In the genomic region with DNA sequence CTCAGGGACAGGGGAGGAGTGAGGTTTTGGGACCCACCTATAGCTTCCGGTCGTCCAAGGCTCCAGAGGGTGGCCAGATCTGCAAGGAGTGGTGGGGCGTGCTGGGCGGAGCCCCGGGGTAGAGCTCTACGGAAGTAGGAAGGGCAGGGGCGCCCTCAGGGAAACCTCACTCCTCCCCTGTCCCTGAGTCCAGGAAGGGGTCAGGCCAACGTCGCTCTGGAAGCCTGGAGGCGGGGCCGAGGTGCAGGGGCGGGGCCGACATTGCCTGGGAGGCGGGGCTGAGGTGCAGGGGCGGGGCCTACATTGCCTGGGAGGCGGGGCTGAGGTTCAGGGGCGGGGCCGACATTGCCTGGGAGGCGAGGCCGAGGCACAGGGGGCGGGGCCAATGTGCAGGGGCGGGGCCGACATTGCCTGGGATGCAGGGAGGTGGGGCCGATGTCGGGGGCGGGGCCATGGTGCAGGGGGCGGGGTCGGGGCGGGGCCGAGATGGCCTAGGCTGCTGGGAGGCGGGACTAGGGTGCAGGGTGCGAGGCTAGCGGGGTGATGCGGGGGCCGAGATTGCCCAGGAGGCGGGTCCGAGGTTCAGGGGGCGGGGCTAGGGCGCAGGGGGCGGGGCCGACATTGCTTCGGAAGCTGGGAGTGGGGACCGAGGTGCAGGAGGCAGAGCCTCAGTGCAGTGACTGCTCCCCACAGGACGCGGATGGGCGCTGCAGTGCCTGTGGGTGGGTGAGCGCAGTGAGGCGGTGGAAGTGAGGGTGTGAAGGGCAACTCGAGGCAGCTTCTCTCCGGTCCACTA, we compare ENCODE assay signal across 1 cellular context.
TF ChIP-seq lines count a peak whose summit lies in the region.

No MANE protein-coding gene starts in this region.

TF ChIP-seq in endothelial cell of umbilical vein, 7 proteins besides CTCF, POLR2A, EP300 and RAD21:
- TF ChIP-seq GATA2 (IDR thresholded peaks at IDR 0.05; ENCODE audit: insufficient read depth, insufficient read length, low read depth, low read length) (no peak), JUN (IDR thresholded peaks at IDR 0.05; ENCODE audit: borderline replicate concordance, insufficient read depth, insufficient read length, low read depth) (no peak), EZH2 (IDR thresholded peaks at IDR 0.05; ENCODE audit: borderline replicate concordance, low read depth, low read length, severe bottlenecking) (no peak), MYC (IDR thresholded peaks at IDR 0.05; ENCODE audit: low read depth, low read length) (no peak), POLR2AphosphoS5 (IDR thresholded peaks at IDR 0.05; ENCODE audit: insufficient read depth, low read depth, low read length) (no peak), FOS (IDR thresholded peaks at IDR 0.05; ENCODE audit: borderline replicate concordance, insufficient read depth, low read length) (no peak)
- TF ChIP-seq, protein P1, sequence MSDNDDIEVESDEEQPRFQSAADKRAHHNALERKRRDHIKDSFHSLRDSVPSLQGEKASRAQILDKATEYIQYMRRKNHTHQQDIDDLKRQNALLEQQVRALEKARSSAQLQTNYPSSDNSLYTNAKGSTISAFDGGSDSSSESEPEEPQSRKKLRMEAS (IDR thresholded peaks at IDR 0.05; ENCODE audit: insufficient read depth, insufficient read length), result no peak
